ENCODE assay signal across 1 cellular context in the genomic region with DNA sequence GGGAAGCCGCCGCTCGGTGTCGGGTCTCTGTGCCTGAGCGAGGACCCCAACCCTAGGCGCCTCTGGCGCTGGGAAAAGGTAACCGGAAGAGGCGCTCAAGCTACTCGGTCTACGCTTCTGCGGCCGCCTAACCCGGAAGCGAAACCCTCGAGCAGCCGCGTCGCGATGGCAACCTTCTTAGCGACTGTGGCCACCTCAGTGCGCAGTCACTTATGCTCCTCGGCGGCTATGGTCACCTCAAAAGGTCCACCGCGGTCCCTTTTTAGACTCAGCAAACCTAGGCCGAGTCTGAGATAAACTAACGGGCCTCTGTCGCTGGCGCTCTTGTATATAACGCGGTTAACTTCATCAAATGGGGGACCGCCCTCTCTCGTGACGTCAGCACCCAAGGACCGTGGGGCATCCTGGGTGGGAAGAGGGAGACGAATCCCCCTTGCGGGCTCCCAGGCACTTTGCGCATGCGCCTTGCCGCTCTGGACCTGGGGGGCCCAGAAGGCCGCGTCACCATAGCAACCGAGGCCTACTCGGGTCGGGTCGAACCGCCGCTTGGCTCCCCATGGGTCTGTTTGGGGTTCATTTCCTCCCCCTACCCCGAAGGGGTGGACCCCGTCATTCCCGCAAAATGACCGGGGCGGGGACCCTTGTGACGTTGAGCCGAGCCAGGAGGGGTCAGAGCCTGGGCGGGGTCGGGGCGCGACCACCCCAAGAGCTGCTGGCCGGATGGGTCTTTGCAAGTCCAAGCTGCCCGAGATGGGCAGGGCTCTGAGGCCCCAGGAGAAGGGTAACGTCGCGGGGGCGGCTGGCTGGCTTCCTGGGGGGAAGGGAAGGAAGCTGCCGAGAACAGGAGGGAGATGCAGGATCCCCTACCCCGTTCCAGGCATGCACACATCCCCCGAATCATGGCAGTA.
TF ChIP-seq lines count a peak whose summit lies in the region.

GTF2F1 (minus strand) TSS at position 91 of the 908 bp plus-strand sequence. CDS start 169 bp downstream, outside the sequence.

TF ChIP-seq in HEK293, 187 proteins besides CTCF, POLR2A, EP300 and RAD21 (continued from another document and continues in another):
- TF ChIP-seq ZNF560 (tag by site-specific recombination; IDR thresholded peaks at IDR 0.05; ENCODE audit: borderline replicate concordance) (no peak), PRDM1 (tag by site-specific recombination; IDR thresholded peaks at IDR 0.05) (no peak), ZBTB1 (tag by site-specific recombination; IDR thresholded peaks at IDR 0.05) (no peak), ZNF776 (tag by site-specific recombination; IDR thresholded peaks at IDR 0.05; ENCODE audit: borderline replicate concordance) (no peak), ZNF174 (tag by site-specific recombination; IDR thresholded peaks at IDR 0.05) (no peak), ZBTB21 (tag by site-specific recombination; IDR thresholded peaks at IDR 0.05) (peak; percentile 90), ZNF645 (tag by site-specific recombination; IDR thresholded peaks at IDR 0.05) (no peak), ZNF544 (tag by site-specific recombination; IDR thresholded peaks at IDR 0.05) (no peak), FEZF1 (tag by site-specific recombination; IDR thresholded peaks at IDR 0.05) (no peak), ZNF777 (tag by site-specific recombination; IDR thresholded peaks at IDR 0.05; ENCODE audit: borderline replicate concordance) (no peak; the same call in 1 of the 2 replicates), ZNF16 (tag by site-specific recombination; IDR thresholded peaks at IDR 0.05; ENCODE audit: low read depth) (no peak), ZNF629 (tag by site-specific recombination; IDR thresholded peaks at IDR 0.05) (peak; percentile 95), ZSCAN23 (tag by site-specific recombination; IDR thresholded peaks at IDR 0.05) (no peak), ZNF302 (tag by site-specific recombination; IDR thresholded peaks at IDR 0.05; ENCODE audit: low read depth) (no peak), ZNF585B (tag by site-specific recombination; IDR thresholded peaks at IDR 0.05) (no peak), SCRT1 (tag by site-specific recombination; IDR thresholded peaks at IDR 0.05; ENCODE audit: borderline replicate concordance) (no peak), ZNF571 (tag by site-specific recombination; IDR thresholded peaks at IDR 0.05) (no peak), BCL11B (tag by site-specific recombination; IDR thresholded peaks at IDR 0.05; ENCODE audit: low read depth) (no peak; the same call in 1 of the 2 replicates), ZBTB20 (tag by site-specific recombination; IDR thresholded peaks at IDR 0.05) (no peak), ZNF473 (tag by site-specific recombination; IDR thresholded peaks at IDR 0.05) (no peak), ZNF558 (tag by site-specific recombination; IDR thresholded peaks at IDR 0.05) (no peak), ZNF114 (tag by site-specific recombination; IDR thresholded peaks at IDR 0.05) (no peak), ZNF654 (tag by site-specific recombination; IDR thresholded peaks at IDR 0.05; ENCODE audit: low read depth) (no peak), ZBTB17 (tag by site-specific recombination; IDR thresholded peaks at IDR 0.05) (peak; percentile 82), ZNF596 (tag by site-specific recombination; IDR thresholded peaks at IDR 0.05) (no peak), KLF16 (tag by site-specific recombination; IDR thresholded peaks at IDR 0.05) (0 out of 2 replicates have a peak, but pooled peaks have one; percentile 36), ZNF26 (tag by site-specific recombination; IDR thresholded peaks at IDR 0.05) (no peak), HOXD13 (CRISPR knock-in tag; IDR thresholded peaks at IDR 0.05; ENCODE audit: borderline replicate concordance) (no peak), ZNF214 (tag by site-specific recombination; IDR thresholded peaks at IDR 0.05; ENCODE audit: borderline replicate concordance) (no peak), IKZF3 (tag by site-specific recombination; IDR thresholded peaks at IDR 0.05) (no peak), ZFHX2 (tag by site-specific recombination; conservative IDR thresholded peaks at IDR 0.05) (peak; percentile 71), ZNF211 (tag by site-specific recombination; IDR thresholded peaks at IDR 0.05; ENCODE audit: low read depth) (no peak), KLF8 (tag by site-specific recombination; IDR thresholded peaks at IDR 0.05) (peak; percentile 89), SP7 (tag by site-specific recombination; IDR thresholded peaks at IDR 0.05) (peak; percentile 80), ZNF335 (tag by site-specific recombination; conservative IDR thresholded peaks at IDR 0.05) (peak; percentile 95), ZNF747 (tag by site-specific recombination; IDR thresholded peaks at IDR 0.05) (no peak), ZNF561 (tag by site-specific recombination; IDR thresholded peaks at IDR 0.05; ENCODE audit: borderline replicate concordance) (0 out of 2 replicates have a peak, but pooled peaks have one; percentile 15), ZNF580 (tag by site-specific recombination; IDR thresholded peaks at IDR 0.05) (peak; percentile 91), ZNF426 (tag by site-specific recombination; IDR thresholded peaks at IDR 0.05) (no peak), ZNF274 (IDR thresholded peaks at IDR 0.05; ENCODE audit: low read length) (no peak), ZNF274 (tag by site-specific recombination; IDR thresholded peaks at IDR 0.05; ENCODE audit: borderline replicate concordance) (no peak), ZNF549 (tag by site-specific recombination; IDR thresholded peaks at IDR 0.05) (no peak), ZNF623 (tag by site-specific recombination; IDR thresholded peaks at IDR 0.05) (no peak), ZNF404 (tag by site-specific recombination; IDR thresholded peaks at IDR 0.05) (no peak), ZNF19 (tag by site-specific recombination; IDR thresholded peaks at IDR 0.05; ENCODE audit: low read depth) (no peak)
- TF ChIP-seq, protein P1, sequence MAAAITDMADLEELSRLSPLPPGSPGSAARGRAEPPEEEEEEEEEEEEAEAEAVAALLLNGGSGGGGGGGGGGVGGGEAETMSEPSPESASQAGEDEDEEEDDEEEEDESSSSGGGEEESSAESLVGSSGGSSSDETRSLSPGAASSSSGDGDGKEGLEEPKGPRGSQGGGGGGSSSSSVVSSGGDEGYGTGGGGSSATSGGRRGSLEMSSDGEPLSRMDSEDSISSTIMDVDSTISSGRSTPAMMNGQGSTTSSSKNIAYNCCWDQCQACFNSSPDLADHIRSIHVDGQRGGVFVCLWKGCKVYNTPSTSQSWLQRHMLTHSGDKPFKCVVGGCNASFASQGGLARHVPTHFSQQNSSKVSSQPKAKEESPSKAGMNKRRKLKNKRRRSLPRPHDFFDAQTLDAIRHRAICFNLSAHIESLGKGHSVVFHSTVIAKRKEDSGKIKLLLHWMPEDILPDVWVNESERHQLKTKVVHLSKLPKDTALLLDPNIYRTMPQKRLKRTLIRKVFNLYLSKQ (tag by site-specific recombination; IDR thresholded peaks at IDR 0.05; ENCODE audit: borderline replicate concordance) = no peak
- TF ChIP-seq, protein P2, sequence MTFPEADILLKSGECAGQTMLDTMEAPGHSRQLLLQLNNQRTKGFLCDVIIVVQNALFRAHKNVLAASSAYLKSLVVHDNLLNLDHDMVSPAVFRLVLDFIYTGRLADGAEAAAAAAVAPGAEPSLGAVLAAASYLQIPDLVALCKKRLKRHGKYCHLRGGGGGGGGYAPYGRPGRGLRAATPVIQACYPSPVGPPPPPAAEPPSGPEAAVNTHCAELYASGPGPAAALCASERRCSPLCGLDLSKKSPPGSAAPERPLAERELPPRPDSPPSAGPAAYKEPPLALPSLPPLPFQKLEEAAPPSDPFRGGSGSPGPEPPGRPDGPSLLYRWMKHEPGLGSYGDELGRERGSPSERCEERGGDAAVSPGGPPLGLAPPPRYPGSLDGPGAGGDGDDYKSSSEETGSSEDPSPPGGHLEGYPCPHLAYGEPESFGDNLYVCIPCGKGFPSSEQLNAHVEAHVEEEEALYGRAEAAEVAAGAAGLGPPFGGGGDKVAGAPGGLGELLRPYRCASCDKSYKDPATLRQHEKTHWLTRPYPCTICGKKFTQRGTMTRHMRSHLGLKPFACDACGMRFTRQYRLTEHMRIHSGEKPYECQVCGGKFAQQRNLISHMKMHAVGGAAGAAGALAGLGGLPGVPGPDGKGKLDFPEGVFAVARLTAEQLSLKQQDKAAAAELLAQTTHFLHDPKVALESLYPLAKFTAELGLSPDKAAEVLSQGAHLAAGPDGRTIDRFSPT (tag by site-specific recombination; IDR thresholded peaks at IDR 0.05) = no peak
- TF ChIP-seq, protein P3, sequence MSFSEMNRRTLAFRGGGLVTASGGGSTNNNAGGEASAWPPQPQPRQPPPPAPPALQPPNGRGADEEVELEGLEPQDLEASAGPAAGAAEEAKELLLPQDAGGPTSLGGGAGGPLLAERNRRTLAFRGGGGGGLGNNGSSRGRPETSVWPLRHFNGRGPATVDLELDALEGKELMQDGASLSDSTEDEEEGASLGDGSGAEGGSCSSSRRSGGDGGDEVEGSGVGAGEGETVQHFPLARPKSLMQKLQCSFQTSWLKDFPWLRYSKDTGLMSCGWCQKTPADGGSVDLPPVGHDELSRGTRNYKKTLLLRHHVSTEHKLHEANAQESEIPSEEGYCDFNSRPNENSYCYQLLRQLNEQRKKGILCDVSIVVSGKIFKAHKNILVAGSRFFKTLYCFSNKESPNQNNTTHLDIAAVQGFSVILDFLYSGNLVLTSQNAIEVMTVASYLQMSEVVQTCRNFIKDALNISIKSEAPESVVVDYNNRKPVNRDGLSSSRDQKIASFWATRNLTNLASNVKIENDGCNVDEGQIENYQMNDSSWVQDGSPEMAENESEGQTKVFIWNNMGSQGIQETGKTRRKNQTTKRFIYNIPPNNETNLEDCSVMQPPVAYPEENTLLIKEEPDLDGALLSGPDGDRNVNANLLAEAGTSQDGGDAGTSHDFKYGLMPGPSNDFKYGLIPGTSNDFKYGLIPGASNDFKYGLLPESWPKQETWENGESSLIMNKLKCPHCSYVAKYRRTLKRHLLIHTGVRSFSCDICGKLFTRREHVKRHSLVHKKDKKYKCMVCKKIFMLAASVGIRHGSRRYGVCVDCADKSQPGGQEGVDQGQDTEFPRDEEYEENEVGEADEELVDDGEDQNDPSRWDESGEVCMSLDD (tag by site-specific recombination; IDR thresholded peaks at IDR 0.05) = peak; percentile 99
- TF ChIP-seq, protein P4, sequence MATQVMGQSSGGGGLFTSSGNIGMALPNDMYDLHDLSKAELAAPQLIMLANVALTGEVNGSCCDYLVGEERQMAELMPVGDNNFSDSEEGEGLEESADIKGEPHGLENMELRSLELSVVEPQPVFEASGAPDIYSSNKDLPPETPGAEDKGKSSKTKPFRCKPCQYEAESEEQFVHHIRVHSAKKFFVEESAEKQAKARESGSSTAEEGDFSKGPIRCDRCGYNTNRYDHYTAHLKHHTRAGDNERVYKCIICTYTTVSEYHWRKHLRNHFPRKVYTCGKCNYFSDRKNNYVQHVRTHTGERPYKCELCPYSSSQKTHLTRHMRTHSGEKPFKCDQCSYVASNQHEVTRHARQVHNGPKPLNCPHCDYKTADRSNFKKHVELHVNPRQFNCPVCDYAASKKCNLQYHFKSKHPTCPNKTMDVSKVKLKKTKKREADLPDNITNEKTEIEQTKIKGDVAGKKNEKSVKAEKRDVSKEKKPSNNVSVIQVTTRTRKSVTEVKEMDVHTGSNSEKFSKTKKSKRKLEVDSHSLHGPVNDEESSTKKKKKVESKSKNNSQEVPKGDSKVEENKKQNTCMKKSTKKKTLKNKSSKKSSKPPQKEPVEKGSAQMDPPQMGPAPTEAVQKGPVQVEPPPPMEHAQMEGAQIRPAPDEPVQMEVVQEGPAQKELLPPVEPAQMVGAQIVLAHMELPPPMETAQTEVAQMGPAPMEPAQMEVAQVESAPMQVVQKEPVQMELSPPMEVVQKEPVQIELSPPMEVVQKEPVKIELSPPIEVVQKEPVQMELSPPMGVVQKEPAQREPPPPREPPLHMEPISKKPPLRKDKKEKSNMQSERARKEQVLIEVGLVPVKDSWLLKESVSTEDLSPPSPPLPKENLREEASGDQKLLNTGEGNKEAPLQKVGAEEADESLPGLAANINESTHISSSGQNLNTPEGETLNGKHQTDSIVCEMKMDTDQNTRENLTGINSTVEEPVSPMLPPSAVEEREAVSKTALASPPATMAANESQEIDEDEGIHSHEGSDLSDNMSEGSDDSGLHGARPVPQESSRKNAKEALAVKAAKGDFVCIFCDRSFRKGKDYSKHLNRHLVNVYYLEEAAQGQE (tag by site-specific recombination; IDR thresholded peaks at IDR 0.05) = no peak
- TF ChIP-seq, protein P5, sequence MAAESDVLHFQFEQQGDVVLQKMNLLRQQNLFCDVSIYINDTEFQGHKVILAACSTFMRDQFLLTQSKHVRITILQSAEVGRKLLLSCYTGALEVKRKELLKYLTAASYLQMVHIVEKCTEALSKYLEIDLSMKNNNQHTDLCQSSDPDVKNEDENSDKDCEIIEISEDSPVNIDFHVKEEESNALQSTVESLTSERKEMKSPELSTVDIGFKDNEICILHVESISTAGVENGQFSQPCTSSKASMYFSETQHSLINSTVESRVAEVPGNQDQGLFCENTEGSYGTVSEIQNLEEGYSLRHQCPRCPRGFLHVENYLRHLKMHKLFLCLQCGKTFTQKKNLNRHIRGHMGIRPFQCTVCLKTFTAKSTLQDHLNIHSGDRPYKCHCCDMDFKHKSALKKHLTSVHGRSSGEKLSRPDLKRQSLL (tag by site-specific recombination; IDR thresholded peaks at IDR 0.05) = peak; percentile 67; the same call in 1 of the 2 replicates
